In the genomic region with DNA sequence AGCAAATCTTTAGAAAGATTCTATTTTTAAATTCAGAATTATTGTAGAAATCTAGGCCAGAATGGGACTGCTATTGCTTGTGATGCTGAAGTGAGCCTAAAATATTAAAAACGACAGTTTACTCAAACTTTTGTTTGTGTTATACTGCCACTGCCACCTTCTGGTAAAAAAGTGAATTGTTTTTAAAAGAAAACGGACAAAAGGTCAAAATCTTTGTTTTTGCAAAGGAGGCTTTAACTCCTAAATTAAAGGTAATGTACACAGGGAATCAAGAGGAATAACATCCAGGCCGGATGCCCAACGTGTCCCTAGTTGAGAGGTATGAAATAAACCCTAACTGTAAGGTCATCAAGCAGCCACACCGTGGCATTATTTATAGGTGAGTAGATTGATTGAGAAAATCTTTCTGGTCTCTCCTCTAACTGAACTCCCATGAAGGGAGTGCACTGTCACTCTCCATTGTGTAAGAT, we compare ENCODE assay signal across 8 cellular contexts.
DNase-seq lines count a peak whose midpoint lies in the region; ATAC-seq, FAIRE-seq and TF ChIP-seq lines count a peak whose summit lies in the region.

No MANE protein-coding gene starts in this region.

- no peaks in the 10 kb centered on the region for H3K36me3 ChIP-seq in HEK293 (ENCODE audit: control insufficient read depth in 2 of 2, insufficient read depth in 1 of 2, low read length in 2 of 2)

- no peaks in the 10 kb centered on the region for H3K9me3 ChIP-seq in HEK293 (ENCODE audit: control insufficient read depth, insufficient read depth, low read depth, low read length)

- H3K4me3 ChIP-seq in AG09309 (ENCODE audit: control insufficient read depth, low read depth, low read length) (no peak overlapping the region), HEK293 (ENCODE audit: low read depth, low read length) (no peak overlapping the region)

- ATAC-seq in GM21723 (IDR thresholded peaks at IDR 0.05; ENCODE audit: unreplicated experiment), result no peak
- ATAC-seq in GM21381 (IDR thresholded peaks at IDR 0.05; ENCODE audit: unreplicated experiment), result no peak

- no peaks in the 10 kb centered on the region for H3K4me1 ChIP-seq in HEK293 (ENCODE audit: control insufficient read depth, insufficient read depth, low read length)

- peak; percentile 34 for TF ChIP-seq CTCF in AG09309 (IDR thresholded peaks at IDR 0.05; ENCODE audit: control insufficient read depth, insufficient read depth, low read depth, low read length, missing control alignments)
- TF ChIP-seq CTCF in HEK293 (tag by site-specific recombination; IDR thresholded peaks at IDR 0.05), result no peak

- no peak overlapping the region for H3K27ac ChIP-seq in HEK293 (ENCODE audit: extremely low read depth, low read depth, low read length)

- no peak for DNase-seq in AG09309 (ENCODE audit: low read depth)
- DNase-seq in kidney glomerular epithelial cell (lab: John Stamatoyannopoulos, UW), result peak; percentile 6
- no peak for DNase-seq in GM19240 (ENCODE audit: insufficient read length, low spot score)
- no peak for DNase-seq in T-helper 1 cell

- FAIRE-seq in TTC549 (lab: Jason Lieb, UNC), result peak; percentile 71

- CTCF ChIA-PET in HEK293 (lab: Yijun Ruan, JAX), result interaction anchor here (0.7 to 1.0 kb wide), 3 partner anchors 45 to 985 kb away, joined by 3 to 4 read pairs (median 4); no protein-coding TSS in a partner anchor

- POLR2A ChIA-PET in HEK293 (lab: Yijun Ruan, JAX), result no interaction called here

TF ChIP-seq in HEK293, 187 proteins besides CTCF, POLR2A, EP300 and RAD21:
- TF ChIP-seq ZNF16 (tag by site-specific recombination; IDR thresholded peaks at IDR 0.05; ENCODE audit: low read depth), result no peak
- no peak for TF ChIP-seq ZNF843 (tag by site-specific recombination; IDR thresholded peaks at IDR 0.05)
- peak; percentile 50 for TF ChIP-seq ZNF654 (tag by site-specific recombination; IDR thresholded peaks at IDR 0.05; ENCODE audit: low read depth)
- TF ChIP-seq RBAK (tag by site-specific recombination; IDR thresholded peaks at IDR 0.05), result no peak
- no peak for TF ChIP-seq ZBTB8A (tag by site-specific recombination; IDR thresholded peaks at IDR 0.05)
- TF ChIP-seq ZNF416 (tag by site-specific recombination; IDR thresholded peaks at IDR 0.05), result no peak
- no peak for TF ChIP-seq ZNF600 (tag by site-specific recombination; IDR thresholded peaks at IDR 0.05)
- no peak for TF ChIP-seq ZBTB48 (tag by site-specific recombination; IDR thresholded peaks at IDR 0.05)
